Comparison of ENCODE assay signal across 8 cellular contexts in genomic region chr13:23159205-23159586, GRCh38. TPM values are rescaled to one million over a fixed set of nuclear protein-coding genes. Genes with fewer than 3 reads are reported as not detected.
DNase-seq lines count a peak whose midpoint lies in the region; ATAC-seq and TF ChIP-seq lines count a peak whose summit lies in the region.

No MANE protein-coding gene starts in this region.

- H3K4me1 ChIP-seq in iPS-18a (ENCODE audit: control insufficient read depth, low read depth, low read length): peaks cover 3% of the 10 kb centered on the region

- peaks cover 8% of the 10 kb centered on the region for H3K4me1 Mint-ChIP-seq in activated naive CD8-positive, alpha-beta T cell treated with anti-CD3 and anti-CD28 coated beads for 36 hours
- peaks cover 2% of the 10 kb centered on the region for H3K4me1 Mint-ChIP-seq in activated T-helper 2 cell treated with anti-CD3 and anti-CD28 coated beads, Interferon-gamma antibody, Interleukin-2, Interleukin-4, amounts not matched to agents 10 μg/mL and 5 μg/mL and 100 μg/mL, durations not matched to agents 14 hours and 24 hours and 36 hours (ENCODE audit: low read depth)

- peak overlapping the region; percentile 28 for H3K9ac ChIP-seq in iPS-18a (ENCODE audit: low read length)

- peaks cover 43% of the 10 kb centered on the region for H3K27me3 Mint-ChIP-seq in activated naive CD8-positive, alpha-beta T cell treated with anti-CD3 and anti-CD28 coated beads for 36 hours
- peaks cover 20% of the 10 kb centered on the region for H3K27me3 Mint-ChIP-seq in activated T-helper 2 cell treated with anti-CD3 and anti-CD28 coated beads, Interferon-gamma antibody, Interleukin-2, Interleukin-4, amounts not matched to agents 10 μg/mL and 5 μg/mL and 100 μg/mL, durations not matched to agents 14 hours and 24 hours and 36 hours (ENCODE audit: low read depth)

- intact Hi-C loops in activated T-helper 2 cell treated with anti-CD3 and anti-CD28 coated beads, Interferon-gamma antibody, Interleukin-2, Interleukin-4, amounts not matched to agents 10 μg/mL and 5 μg/mL and 100 μg/mL, durations not matched to agents 14 hours and 24 hours and 36 hours (cut with micrococcal nuclease): no loop called here

- no peak overlapping the region for H3K27ac ChIP-seq in C4-2B
- no peak overlapping the region for H3K27ac ChIP-seq in iPS-18a (ENCODE audit: low read length)

- no peaks in the 10 kb centered on the region for H3K9me3 ChIP-seq in iPS-18a (ENCODE audit: control insufficient read depth, low read depth, low read length)

- H3K27me3 ChIP-seq in iPS-18a (ENCODE audit: control insufficient read depth, insufficient read depth, low read length): peaks cover 31% of the 10 kb centered on the region

- H3K4me3 Mint-ChIP-seq in activated naive CD8-positive, alpha-beta T cell treated with anti-CD3 and anti-CD28 coated beads for 36 hours: no peak overlapping the region
- no peak overlapping the region for H3K4me3 Mint-ChIP-seq in activated T-helper 2 cell treated with anti-CD3 and anti-CD28 coated beads, Interferon-gamma antibody, Interleukin-2, Interleukin-4, amounts not matched to agents 10 μg/mL and 5 μg/mL and 100 μg/mL, durations not matched to agents 14 hours and 24 hours and 36 hours (ENCODE audit: low read depth)

- peaks cover 2% of the 10 kb centered on the region for H3K9me3 Mint-ChIP-seq in activated naive CD8-positive, alpha-beta T cell treated with anti-CD3 and anti-CD28 coated beads for 36 hours
- no peaks in the 10 kb centered on the region for H3K9me3 Mint-ChIP-seq in activated T-helper 2 cell treated with anti-CD3 and anti-CD28 coated beads, Interferon-gamma antibody, Interleukin-2, Interleukin-4, amounts not matched to agents 10 μg/mL and 5 μg/mL and 100 μg/mL, durations not matched to agents 14 hours and 24 hours and 36 hours

- no peaks in the 10 kb centered on the region for H3K36me3 ChIP-seq in iPS-18a (ENCODE audit: control insufficient read depth, low read depth, low read length)

- H3K36me3 Mint-ChIP-seq in activated naive CD8-positive, alpha-beta T cell treated with anti-CD3 and anti-CD28 coated beads for 36 hours: no peaks in the 10 kb centered on the region
- no peaks in the 10 kb centered on the region for H3K36me3 Mint-ChIP-seq in activated T-helper 2 cell treated with anti-CD3 and anti-CD28 coated beads, Interferon-gamma antibody, Interleukin-2, Interleukin-4, amounts not matched to agents 10 μg/mL and 5 μg/mL and 100 μg/mL, durations not matched to agents 14 hours and 24 hours and 36 hours (ENCODE audit: low read depth)

- peak; percentile 94 for TF ChIP-seq CTCF in C4-2B (conservative IDR thresholded peaks at IDR 0.05)

- DNase-seq in activated naive CD8-positive, alpha-beta T cell treated with anti-CD3 and anti-CD28 coated beads for 36 hours: peak; percentile 30
- DNase-seq in stimulated activated CD4-positive, alpha-beta T cell treated with anti-CD3 and anti-CD28 coated beads, TNF-alpha, amount 100 ng/mL, for 48 hours (ENCODE audit: low read depth in 3 of 3): peak in 2 of 3 donors; percentile 5 to 17
- DNase-seq in activated T-helper 2 cell treated with anti-CD3 and anti-CD28 coated beads, Interferon-gamma antibody, Interleukin-2, Interleukin-4, amounts not matched to agents 10 μg/mL and 5 μg/mL and 100 μg/mL, durations not matched to agents 14 hours and 24 hours and 36 hours (ENCODE audit: low spot score): no peak
- DNase-seq in effector CD4-positive, alpha-beta T cell: no peak

- no peak overlapping the region for H3K27ac Mint-ChIP-seq in activated naive CD8-positive, alpha-beta T cell treated with anti-CD3 and anti-CD28 coated beads for 36 hours
- no peak overlapping the region for H3K27ac Mint-ChIP-seq in activated T-helper 2 cell treated with anti-CD3 and anti-CD28 coated beads, Interferon-gamma antibody, Interleukin-2, Interleukin-4, amounts not matched to agents 10 μg/mL and 5 μg/mL and 100 μg/mL, durations not matched to agents 14 hours and 24 hours and 36 hours

- ATAC-seq in HG02938 (IDR thresholded peaks at IDR 0.05; ENCODE audit: unreplicated experiment): peak; percentile 49
- no peak for ATAC-seq in HG02884 (IDR thresholded peaks at IDR 0.05; ENCODE audit: unreplicated experiment)

- peak overlapping the region; percentile 87 for H3K4me3 ChIP-seq in iPS-18a (ENCODE audit: low read length)

RNA-seq across cellular contexts. Expression of gene SGCG, which starts 21.6 kb away (rescaled TPM):
- not detected for total RNA-seq in activated naive CD8-positive, alpha-beta T cell treated with anti-CD3 and anti-CD28 coated beads for 36 hours
- not detected in 2 replicates for total RNA-seq in activated T-helper 2 cell treated with anti-CD3 and anti-CD28 coated beads, Interferon-gamma antibody, Interleukin-2, Interleukin-4, amounts not matched to agents 10 μg/mL and 5 μg/mL and 100 μg/mL, durations not matched to agents 14 hours and 24 hours and 36 hours

Comparison
In these comparisons a context has a peak if more than half of its experiments do, and no peak if none do; other contexts are left out.
1. DNase-seq: peak in activated naive CD8-positive, alpha-beta T cell treated with anti-CD3 and anti-CD28 coated beads for 36 hours (single experiment) and stimulated activated CD4-positive, alpha-beta T cell treated with anti-CD3 and anti-CD28 coated beads, TNF-alpha, amount 100 ng/mL, for 48 hours (2 of 3); none in activated T-helper 2 cell treated with anti-CD3 and anti-CD28 coated beads, Interferon-gamma antibody, Interleukin-2, Interleukin-4, amounts not matched to agents 10 μg/mL and 5 μg/mL and 100 μg/mL, durations not matched to agents 14 hours and 24 hours and 36 hours (single experiment) and effector CD4-positive, alpha-beta T cell (single experiment).